ENCODE assay signal across 2 cellular contexts in genomic region chr6:26006086-26006939, GRCh38.
TF ChIP-seq lines count a peak whose summit lies in the region.

No MANE protein-coding gene starts in this region.

TF ChIP-seq in GM23338, 12 proteins besides CTCF, POLR2A, EP300 and RAD21:
- TF ChIP-seq CREB1 (CRISPR knock-in tag; IDR thresholded peaks at IDR 0.05; ENCODE audit: low read depth) (no peak), ETS1 (IDR thresholded peaks at IDR 0.05) (no peak), NANOG (IDR thresholded peaks at IDR 0.05; ENCODE audit: borderline replicate concordance) (no peak), ZNF331 (CRISPR knock-in tag; IDR thresholded peaks at IDR 0.05; ENCODE audit: low read depth) (no peak), POLR2AphosphoS5 (IDR thresholded peaks at IDR 0.05; ENCODE audit: low read depth) (no peak), REST (IDR thresholded peaks at IDR 0.05; ENCODE audit: unreplicated experiment) (no peak), ZNF462 (CRISPR knock-in tag; IDR thresholded peaks at IDR 0.05) (no peak), EZH2 (IDR thresholded peaks at IDR 0.05; ENCODE audit: low read depth, unreplicated experiment) (no peak), STAT1 (IDR thresholded peaks at IDR 0.05; ENCODE audit: unreplicated experiment) (no peak), EZH2phosphoT487 (IDR thresholded peaks at IDR 0.05; ENCODE audit: unreplicated experiment) (no peak), ZNF114 (CRISPR knock-in tag; IDR thresholded peaks at IDR 0.05) (no peak), JUNB (IDR thresholded peaks at IDR 0.05; ENCODE audit: unreplicated experiment) (no peak)
TF ChIP-seq in GM23338: peak in this region for 0.

TF ChIP-seq in K562, 482 proteins besides CTCF, POLR2A, EP300 and RAD21:
- TF ChIP-seq TEAD4 (IDR thresholded peaks at IDR 0.05; ENCODE audit: low read length) (peak; percentile 55; the same call in 1 of the 2 replicates), TEAD4 (CRISPR knock-in tag; IDR thresholded peaks at IDR 0.05; ENCODE audit: borderline replicate concordance) (no peak), ETV1 (tag; conservative IDR thresholded peaks at IDR 0.05; ENCODE audit: low read depth) (0 out of 2 replicates have a peak, but pooled peaks have one; percentile 10), TCF3 (CRISPR knock-in tag; IDR thresholded peaks at IDR 0.05) (0 out of 2 replicates have a peak, but pooled peaks have one; percentile 9), ARID1B (IDR thresholded peaks at IDR 0.05) (peak; percentile 48; the same call in 1 of the 2 replicates), SOX6 (IDR thresholded peaks at IDR 0.05) (peak; percentile 77), ESRRA (IDR thresholded peaks at IDR 0.05; ENCODE audit: borderline replicate concordance, low read depth) (peak; percentile 89), JUND (IDR thresholded peaks at IDR 0.05; ENCODE audit: borderline replicate concordance, low read depth, low read length) (0 out of 2 replicates have a peak, but pooled peaks have one; percentile 10), JUND (tag; IDR thresholded peaks at IDR 0.05; ENCODE audit: borderline replicate concordance, low read depth, low read length) (no peak), CTBP1 (IDR thresholded peaks at IDR 0.05; ENCODE audit: borderline replicate concordance) (peak; percentile 57; the same call in 1 of the 2 replicates), IRF9 (tag; IDR thresholded peaks at IDR 0.05) (no peak), BACH1 (tag; IDR thresholded peaks at IDR 0.05) (no peak), MEIS2 (IDR thresholded peaks at IDR 0.05; ENCODE audit: partially characterized antibody) (peak; percentile 17), ZNF133 (CRISPR knock-in tag; IDR thresholded peaks at IDR 0.05) (no peak), NFE2 (IDR thresholded peaks at IDR 0.05; ENCODE audit: low read depth) (no peak), NUFIP1 (IDR thresholded peaks at IDR 0.05; ENCODE audit: partially characterized antibody) (no peak), DPF2 (IDR thresholded peaks at IDR 0.05) (peak; percentile 32; the same call in 1 of the 2 replicates), CBFA2T3 (IDR thresholded peaks at IDR 0.05) (peak; percentile 39; the same call in 1 of the 2 replicates), TAL1 (IDR thresholded peaks at IDR 0.05) (peak; percentile 23; the same call in 1 of the 2 replicates)
